Comparison of ENCODE assay signal across 8 cellular contexts in the genomic region with DNA sequence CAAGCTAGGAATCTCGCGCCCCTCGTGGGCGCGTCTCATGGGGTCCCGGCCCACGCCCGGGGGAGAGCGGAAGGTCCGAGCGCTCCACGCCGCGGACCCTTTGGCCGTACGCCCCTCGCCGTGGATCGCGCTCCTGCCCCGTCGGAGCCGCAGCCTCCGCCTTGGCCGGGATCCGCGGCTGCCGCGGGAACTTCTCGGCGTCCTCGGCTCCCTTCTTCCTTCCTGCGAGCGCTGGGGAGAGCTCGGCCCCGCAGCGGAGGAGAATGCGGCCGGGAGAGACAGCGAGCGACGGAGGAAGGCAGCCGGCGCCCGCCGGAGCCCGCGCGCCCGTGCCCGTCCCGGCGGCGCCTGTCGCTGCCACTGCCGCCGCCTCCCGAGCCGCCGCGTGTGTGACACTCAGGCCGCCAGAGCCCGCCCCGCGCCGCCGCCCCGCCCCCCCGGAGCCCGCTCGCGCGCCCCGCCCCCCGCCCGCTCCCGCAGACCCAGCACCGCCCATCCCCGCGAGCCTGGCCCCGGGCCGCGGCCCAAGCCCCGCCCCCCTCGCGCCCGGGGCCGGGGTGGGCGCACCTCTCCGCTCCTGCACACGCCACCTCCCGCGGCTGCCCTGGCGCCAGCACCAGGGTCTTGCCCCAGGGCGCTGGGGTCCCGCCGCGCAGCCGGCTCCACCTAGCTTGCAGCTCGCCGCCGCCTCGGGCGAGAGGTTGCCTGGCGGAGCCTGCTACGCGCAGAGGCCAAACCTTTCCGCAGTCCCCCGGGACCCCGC. TPM values are rescaled to one million over a fixed set of nuclear protein-coding genes. Genes with fewer than 3 reads are reported as not detected.
DNase-seq lines count a peak whose midpoint lies in the region; ATAC-seq and TF ChIP-seq lines count a peak whose summit lies in the region.

A gene with protein sequence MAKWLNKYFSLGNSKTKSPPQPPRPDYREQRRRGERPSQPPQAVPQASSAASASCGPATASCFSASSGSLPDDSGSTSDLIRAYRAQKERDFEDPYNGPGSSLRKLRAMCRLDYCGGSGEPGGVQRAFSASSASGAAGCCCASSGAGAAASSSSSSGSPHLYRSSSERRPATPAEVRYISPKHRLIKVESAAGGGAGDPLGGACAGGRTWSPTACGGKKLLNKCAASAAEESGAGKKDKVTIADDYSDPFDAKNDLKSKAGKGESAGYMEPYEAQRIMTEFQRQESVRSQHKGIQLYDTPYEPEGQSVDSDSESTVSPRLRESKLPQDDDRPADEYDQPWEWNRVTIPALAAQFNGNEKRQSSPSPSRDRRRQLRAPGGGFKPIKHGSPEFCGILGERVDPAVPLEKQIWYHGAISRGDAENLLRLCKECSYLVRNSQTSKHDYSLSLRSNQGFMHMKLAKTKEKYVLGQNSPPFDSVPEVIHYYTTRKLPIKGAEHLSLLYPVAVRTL (minus strand): TSS at position 362 of the 763 bp plus-strand sequence. CDS start 582 bp downstream, outside the sequence.

- peaks cover 7% of the 10 kb centered on the region for H3K36me3 ChIP-seq in IMR-90 (ENCODE audit: control insufficient read depth, insufficient read depth, low read length)
- H3K36me3 ChIP-seq in osteoblast (ENCODE audit: insufficient read depth, low read length): no peaks in the 10 kb centered on the region
- H3K36me3 ChIP-seq in testis (ENCODE audit: low read depth, missing control alignments): no peaks in the 10 kb centered on the region

- H2BK120ac ChIP-seq in IMR-90 (ENCODE audit: low read depth, low read length): peak within 1 kb of the TSS; percentile 87

- peak within 1 kb of the TSS; percentile 94 for H2AK9ac ChIP-seq in IMR-90 (replicated peaks; ENCODE audit: low read depth, low read length, poor library complexity)

- H3K79me2 ChIP-seq in osteoblast (ENCODE audit: insufficient read depth, low read length): peaks cover 44% of the 10 kb centered on the region

- in situ Hi-C loops in IMR-90 (cut with MboI; ENCODE audit: low sequenced_read_pairs): loop anchor here (10.0 to 25.0 kb wide), 2 partner anchors 144 to 582 kb away; partner anchors contain the start of gene POLR1E
- in situ Hi-C loops in SK-MEL-5 (cut with HindIII; ENCODE audit: low pct_unique_long_range_greater_than_20kb, low sequenced_read_pairs): no loop called here

- peaks cover 20% of the 10 kb centered on the region for H3K9me1 ChIP-seq in IMR-90 (ENCODE audit: insufficient read depth, low read length)

- H3K4ac ChIP-seq in IMR-90 (ENCODE audit: low read depth, low read length): peak within 1 kb of the TSS; percentile 90

- H3K4me2 ChIP-seq in IMR-90 (ENCODE audit: low read depth, low read length) (peak within 1 kb of the TSS; percentile 82), osteoblast (ENCODE audit: insufficient read depth, low read length) (peak within 1 kb of the TSS; percentile 94)

- peaks cover 34% of the 10 kb centered on the region for H4K20me1 ChIP-seq in IMR-90 (ENCODE audit: insufficient read depth, low read length)
- peaks cover 25% of the 10 kb centered on the region for H4K20me1 ChIP-seq in osteoblast (ENCODE audit: insufficient read depth, low read length)

- H3K9me3 Mint-ChIP-seq in Calu3 (ENCODE audit: low read depth, unreplicated experiment) (no peaks in the 10 kb centered on the region), glutamatergic neuron (ENCODE audit: unreplicated experiment) (peaks cover 12% of the 10 kb centered on the region)
- no peaks in the 10 kb centered on the region for H3K9me3 Mint-ChIP-seq in activated naive CD4-positive, alpha-beta T cell treated with anti-CD3 and anti-CD28 coated beads, Interleukin-2, amount 10 ng/mL, durations not matched to agents 7 days and 5 days

- BruUV-seq in Calu3 (replicated peaks; lab: Mats Ljungman, UMichigan) (no TSS peak), IMR-90 (replicated peaks; lab: Mats Ljungman, UMichigan) (no TSS peak)

- H4K91ac ChIP-seq in IMR-90 (ENCODE audit: insufficient read depth, low read depth, low read length): peak within 1 kb of the TSS; percentile 83

- H3K27ac ChIP-seq in IMR-90 (ENCODE audit: insufficient read depth, low read length) (peak within 1 kb of the TSS; percentile 95), osteoblast (ENCODE audit: low read depth, low read length) (peak within 1 kb of the TSS; percentile 79), testis (peak within 1 kb of the TSS; percentile 72 to 83)

- H3K4me3 ChIP-seq in IMR-90 (ENCODE audit: insufficient read depth, low read depth, low read length): peak within 1 kb of the TSS; percentile 89
- H3K4me3 ChIP-seq in osteoblast (ENCODE audit: insufficient read depth, low read length): peak within 1 kb of the TSS; percentile 89
- H3K4me3 ChIP-seq in testis: peak within 1 kb of the TSS; percentile 69 to 72

- no peaks in the 10 kb centered on the region for H3K27me3 ChIP-seq in IMR-90 (ENCODE audit: control insufficient read depth, insufficient read depth, low read length)
- no peaks in the 10 kb centered on the region for H3K27me3 ChIP-seq in osteoblast (ENCODE audit: insufficient read depth, low read length)
- H3K27me3 ChIP-seq in testis: no peaks in the 10 kb centered on the region

- peak within 1 kb of the TSS; percentile 84; the same call in 1 of the 3 replicates for H2BK15ac ChIP-seq in IMR-90 (ENCODE audit: low read depth, low read length)

- peak within 1 kb of the TSS; percentile 66 for H4K5ac ChIP-seq in IMR-90 (ENCODE audit: low read depth, low read length)

- DNase-seq in Calu3: peak; percentile 50
- peak; percentile 33 for DNase-seq in IMR-90
- DNase-seq in SK-MEL-5 (ENCODE audit: low read depth, low spot score): peak; percentile 17
- DNase-seq in activated naive CD4-positive, alpha-beta T cell treated with anti-CD3 and anti-CD28 coated beads, Interleukin-2, amount 10 ng/mL, durations not matched to agents 7 days and 5 days: peak; percentile 83
- peak; percentile 85 for DNase-seq in glutamatergic neuron
- peak; percentile 99 for DNase-seq in osteoblast (ENCODE audit: insufficient read length, low spot score, missing footprints)
- DNase-seq in testis: peak; percentile 82

- H3K9ac ChIP-seq in IMR-90 (ENCODE audit: low read depth, low read length): peak within 1 kb of the TSS; percentile 98

- H3K36me3 Mint-ChIP-seq in Calu3 (ENCODE audit: insufficient read depth, unreplicated experiment) (peaks cover 56% of the 10 kb centered on the region), glutamatergic neuron (ENCODE audit: unreplicated experiment) (no peaks in the 10 kb centered on the region)
- no peaks in the 10 kb centered on the region for H3K36me3 Mint-ChIP-seq in activated naive CD4-positive, alpha-beta T cell treated with anti-CD3 and anti-CD28 coated beads, Interleukin-2, amount 10 ng/mL, durations not matched to agents 7 days and 5 days

- CTCF ChIA-PET in Calu3 (lab: Charles Lee) (no interaction called here), IMR-90 (lab: Yijun Ruan, JAX) (interaction anchor here (1.3 kb wide), 1 partner anchor 155 kb away, joined by 4 read pairs; no protein-coding TSS in a partner anchor)
- CTCF ChIA-PET in activated naive CD4-positive, alpha-beta T cell treated with anti-CD3 and anti-CD28 coated beads, Interleukin-2, amount 10 ng/mL, durations not matched to agents 7 days and 5 days (lab: Charles Lee): interaction anchor here (1.6 kb wide), 1 partner anchor 155 kb away, joined by 7 read pairs; no protein-coding TSS in a partner anchor

- H3K27ac Mint-ChIP-seq in Calu3 (ENCODE audit: unreplicated experiment) (peak within 1 kb of the TSS; percentile 36), glutamatergic neuron (ENCODE audit: unreplicated experiment) (peak within 1 kb of the TSS; percentile 72)
- peak within 1 kb of the TSS; percentile 58 for H3K27ac Mint-ChIP-seq in activated naive CD4-positive, alpha-beta T cell treated with anti-CD3 and anti-CD28 coated beads, Interleukin-2, amount 10 ng/mL, durations not matched to agents 7 days and 5 days

- peaks cover 6 to 50% of the 10 kb centered on the region in 2 experiments; a peak in 3 of 4 replicates for H3K79me1 ChIP-seq in IMR-90 (ENCODE audit: low read depth in 1 of 2, low read length in 2 of 2)

- peak; percentile 58 for ATAC-seq in GM21526 (IDR thresholded peaks at IDR 0.05; ENCODE audit: low FRiP score, unreplicated experiment)
- peak; percentile 71 for ATAC-seq in IMR-90 (ENCODE audit: low read depth)

- peak within 1 kb of the TSS; percentile 87 for H2BK5ac ChIP-seq in IMR-90 (ENCODE audit: low read depth, low read length, poor library complexity, severe bottlenecking)

- H3K4me1 Mint-ChIP-seq in Calu3 (ENCODE audit: low read depth, unreplicated experiment) (peaks cover 6% of the 10 kb centered on the region), glutamatergic neuron (ENCODE audit: low read depth, unreplicated experiment) (peaks cover 27% of the 10 kb centered on the region)
- peaks cover 27% of the 10 kb centered on the region for H3K4me1 Mint-ChIP-seq in activated naive CD4-positive, alpha-beta T cell treated with anti-CD3 and anti-CD28 coated beads, Interleukin-2, amount 10 ng/mL, durations not matched to agents 7 days and 5 days

- H3K9me3 ChIP-seq in IMR-90 (ENCODE audit: control insufficient read depth, insufficient read depth, low read length): no peaks in the 10 kb centered on the region
- H3K9me3 ChIP-seq in osteoblast (ENCODE audit: low read depth, low read length): no peaks in the 10 kb centered on the region
- H3K9me3 ChIP-seq in testis: no peaks in the 10 kb centered on the region

- peak within 1 kb of the TSS; percentile 58 for H3K18ac ChIP-seq in IMR-90 (ENCODE audit: low read depth, low read length)

- intact Hi-C loops in Calu3 (cut with micrococcal nuclease; ENCODE audit: unreplicated experiment) (no loop called here), IMR-90 (cut with micrococcal nuclease) (loop anchor here (2.0 to 5.0 kb wide), 3 partner anchors 60 to 293 kb away; no protein-coding TSS in a partner anchor), testis (cut with DNase I; ENCODE audit: low total_unique reads) (loop anchor here (10.0 kb wide), 1 partner anchor 154 kb away; no protein-coding TSS in a partner anchor)

- peak within 1 kb of the TSS; percentile 56 for H2AK5ac ChIP-seq in IMR-90 (ENCODE audit: low read depth, low read length)

- H3K23ac ChIP-seq in IMR-90 (ENCODE audit: low read depth, low read length): peak within 1 kb of the TSS; percentile 79

- peak within 1 kb of the TSS; percentile 83 for H2BK20ac ChIP-seq in IMR-90 (ENCODE audit: low read depth, low read length)

- dilution Hi-C loops in IMR-90 (cut with HindIII; ENCODE audit: low sequenced_read_pairs, unreplicated experiment): loop anchor here (25.0 kb wide), 1 partner anchor 132 kb away; no protein-coding TSS in a partner anchor

- POLR2A ChIA-PET in IMR-90 (lab: Charles Lee; ENCODE audit: unreplicated experiment): interaction anchor here (0.6 kb wide), 3 partner anchors 12 to 155 kb away, joined by 3 to 12 read pairs (median 4); no protein-coding TSS in a partner anchor

- TF ChIP-seq RAD21 in IMR-90 (IDR thresholded peaks at IDR 0.05; ENCODE audit: low read length): no peak

- 0% methylated on average over 17 of the region's 110 CpGs; no CpG with 5 or more reads in 1 of the 2 experiments for WGBS in IMR-90 (ENCODE audit: extremely low coverage in 2 of 2, insufficient read length in 1 of 2), 2 experiments
- 0 to 1% methylated on average over 6 to 84 of the region's 110 CpGs for WGBS in testis, 2 donors

- TF ChIP-seq POLR2A in IMR-90 (IDR thresholded peaks at IDR 0.05; ENCODE audit: low read depth, low read length) (peak; percentile 96), testis (IDR thresholded peaks at IDR 0.05) (no peak)

- H3K4me1 ChIP-seq in IMR-90 (ENCODE audit: control insufficient read depth, insufficient read depth, low read length): peaks cover 19% of the 10 kb centered on the region
- H3K4me1 ChIP-seq in osteoblast (ENCODE audit: insufficient read depth, low read length): peaks cover 18% of the 10 kb centered on the region
- no peaks in the 10 kb centered on the region for H3K4me1 ChIP-seq in testis

- peak within 1 kb of the TSS; percentile 64 for H3K4me3 Mint-ChIP-seq in Calu3 (ENCODE audit: low read depth, unreplicated experiment)
- peak within 1 kb of the TSS; percentile 67 for H3K4me3 Mint-ChIP-seq in activated naive CD4-positive, alpha-beta T cell treated with anti-CD3 and anti-CD28 coated beads, Interleukin-2, amount 10 ng/mL, durations not matched to agents 7 days and 5 days
- H3K4me3 Mint-ChIP-seq in glutamatergic neuron (ENCODE audit: unreplicated experiment): peak within 1 kb of the TSS; percentile 88

- H3K56ac ChIP-seq in IMR-90 (ENCODE audit: extremely low read depth, insufficient read depth, low read length): peak within 1 kb of the TSS; percentile 61

- TF ChIP-seq CTCF in Calu3 (IDR thresholded peaks at IDR 0.05; ENCODE audit: unreplicated experiment) (no peak), IMR-90 (conservative IDR thresholded peaks at IDR 0.05; ENCODE audit: low read depth, low read length) (no peak), glutamatergic neuron (IDR thresholded peaks at IDR 0.05; ENCODE audit: partially characterized antibody, unreplicated experiment) (peak; percentile 33), osteoblast (IDR thresholded peaks at IDR 0.05; ENCODE audit: extremely low read depth, low read depth, low read length) (no peak), testis (IDR thresholded peaks at IDR 0.05) (peak in 1 of 3 experiments; percentile 22)

- peak within 1 kb of the TSS; percentile 91 for H3K14ac ChIP-seq in IMR-90 (replicated peaks; ENCODE audit: low read depth, low read length)

- H3K27me3 Mint-ChIP-seq in Calu3 (ENCODE audit: unreplicated experiment): no peaks in the 10 kb centered on the region
- peaks cover 65% of the 10 kb centered on the region for H3K27me3 Mint-ChIP-seq in activated naive CD4-positive, alpha-beta T cell treated with anti-CD3 and anti-CD28 coated beads, Interleukin-2, amount 10 ng/mL, durations not matched to agents 7 days and 5 days
- peaks cover 21% of the 10 kb centered on the region for H3K27me3 Mint-ChIP-seq in glutamatergic neuron (ENCODE audit: unreplicated experiment)

- H4K8ac ChIP-seq in IMR-90 (ENCODE audit: low read depth in 2 of 2, low read length in 2 of 2): peak within 1 kb of the TSS; percentile 19 to 83

- H2AFZ ChIP-seq in IMR-90 (replicated peaks; ENCODE audit: low read length, poor library complexity) (peak within 1 kb of the TSS; percentile 97), osteoblast (ENCODE audit: low read length) (peak within 1 kb of the TSS; percentile 95)

RNA-seq across cellular contexts. Expression of the gene that starts here (rescaled TPM):
- total RNA-seq in Calu3 (2022) (7.6 and 8.7 TPM in 2 replicates), IMR-90 (2012; rRNA removed) (6.1 and 7.8 TPM in 2 replicates), glutamatergic neuron (ENCODE audit: unreplicated experiment) (31.7 TPM), osteoblast (8.8 and 9.4 TPM in 2 replicates), testis (10 to 100 TPM; 21.2 to 22.3 TPM)
- polyA plus RNA-seq in IMR-90 (2012; rRNA removed) (20.4 and 22.9 TPM in 2 replicates), testis (ENCODE audit: insufficient read depth, low read depth, low replicate concordance) (8.6 TPM)
- polyA plus RNA-seq in IMR-90 (2012; cell fraction: cytosol; rRNA removed): 15.8 and 28.1 TPM in 2 replicates
- 36.9 and 39.5 TPM in 2 replicates for polyA plus RNA-seq in IMR-90 (2012; cell fraction: nucleus; rRNA removed; ENCODE audit: low replicate concordance)
- total RNA-seq in SK-MEL-5 (2014; rRNA removed; shearing (Covaris generic)): 1.6 and 1.7 TPM in 2 replicates
- polyA plus RNA-seq in SK-MEL-5 (2015; cell fraction: cytosol; rRNA removed): 3.2 and 6.2 TPM in 2 replicates
- 0.41 and 1.6 TPM in 2 replicates for polyA plus RNA-seq in SK-MEL-5 (2015; cell fraction: nucleus; rRNA removed)

Comparison
In these comparisons a context has a peak if more than half of its experiments do, and no peak if none do; other contexts are left out.
1. Peak in every context shown above with its lines: DNase-seq, ATAC-seq, H3K4me3 ChIP-seq and H3K27ac ChIP-seq.
2. DNase-seq: peak in every context shown above with its lines; median percentile 99 in osteoblast; 85 in glutamatergic neuron; 83 in activated naive CD4-positive, alpha-beta T cell treated with anti-CD3 and anti-CD28 coated beads, Interleukin-2, amount 10 ng/mL, durations not matched to agents 7 days and 5 days; 82 in testis; 50 in Calu3; 33 in IMR-90; 17 in SK-MEL-5.